ENCODE assay signal across 20 cellular contexts in the genomic region with DNA sequence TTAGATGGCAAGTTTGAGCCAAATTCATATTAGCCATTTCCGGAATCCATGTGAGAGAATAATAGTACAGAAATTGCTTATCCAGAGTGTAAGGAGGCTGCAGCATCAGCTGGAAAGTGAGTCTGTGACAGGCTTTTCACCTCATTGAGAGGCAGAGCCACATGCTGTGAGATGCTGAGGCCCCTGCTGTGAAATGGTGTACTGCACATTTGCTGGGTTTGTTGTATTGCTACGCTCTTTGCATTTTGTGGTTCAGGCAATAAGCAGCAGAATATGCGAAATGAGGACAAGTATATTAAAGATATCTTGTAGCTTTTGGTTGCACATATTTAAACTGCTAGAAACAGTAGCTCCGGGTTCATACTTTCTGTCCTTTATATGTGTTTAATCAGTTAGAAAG.
"Had no signal": no experiment of that assay in that cellular context is flagged by ENCODE, and none has a peak within 500 bp of the region (broad histone marks: within the 10 kb centered on the region; RNA-seq: fewer than 3 reads in every experiment).

No MANE protein-coding gene starts in this region.

- H3K4me3 ChIP-seq: right lobe of liver, smooth muscle cell, tibial nerve, vagina had no signal

- H3K4me2 ChIP-seq: smooth muscle cell had no signal

- H3K27me3 ChIP-seq: brain microvascular endothelial cell, foreskin keratinocyte, right lobe of liver, tibial nerve, vagina had no signal

- H3K27ac ChIP-seq: brain microvascular endothelial cell, foreskin keratinocyte, right lobe of liver, tibial nerve, vagina had no signal

- ATAC-seq: foreskin keratinocyte, natural killer cell, right lobe of liver had no signal

- H3K36me3 ChIP-seq: brain microvascular endothelial cell, right lobe of liver, tibial nerve, vagina had no signal

- H3K9me3 ChIP-seq: right lobe of liver, tibial nerve, vagina had no signal

- DNase-seq: activated CD4-positive, CD25-positive, alpha-beta regulatory T cell; activated naive CD4-positive, alpha-beta T cell; activated naive CD8-positive, alpha-beta T cell treated with anti-CD3 and anti-CD28 coated beads, Interleukin-2, amount 10 ng/mL, durations not matched to agents 7 days and 5 days; activated T-cell treated with anti-CD3 and anti-CD28 coated beads for 4 hours; brain microvascular endothelial cell; cortex of kidney; effector CD8-positive, alpha-beta T cell; foreskin keratinocyte; kidney glomerular epithelial cell; mesendoderm; natural killer cell; nucleus accumbens; right lobe of liver; stimulated activated CD4-positive, alpha-beta T cell treated with anti-CD3 and anti-CD28 coated beads, Interleukin-4, amount 100 ng/mL, for 4 hours; stimulated activated CD8-positive, alpha-beta memory T cell treated with anti-CD3 and anti-CD28 coated beads, Interleukin-4, amount 100 ng/mL, for 48 hours; stimulated activated naive CD4-positive, alpha-beta T cell treated with Interleukin-2 at 50 U/mL for 16 hours; substantia nigra had no signal

- H3K4me1 ChIP-seq: foreskin keratinocyte, right lobe of liver, tibial nerve, vagina had no signal
